9 cellular contexts compared by ENCODE assay signal in the genomic region with DNA sequence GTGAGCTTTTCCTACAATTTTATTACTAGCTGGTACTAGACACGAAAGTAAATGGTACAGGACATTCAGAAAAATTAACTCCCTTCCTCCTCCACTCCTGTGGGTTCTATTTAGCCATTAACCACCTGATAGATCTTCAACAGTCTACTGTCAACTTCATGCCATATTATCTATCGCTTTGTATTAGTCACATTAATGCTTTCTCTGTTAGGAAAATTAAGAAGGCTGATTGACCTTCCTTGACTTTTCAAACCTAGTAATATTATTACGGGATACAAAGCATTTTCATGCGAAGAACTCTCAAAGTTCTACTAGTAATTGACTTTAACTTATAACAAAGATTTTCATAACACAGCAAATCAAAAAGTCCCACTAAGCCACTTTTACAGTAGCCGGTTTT. TPM values are rescaled to one million over a fixed set of nuclear protein-coding genes. Genes with fewer than 3 reads are reported as not detected.
DNase-seq lines count a peak whose midpoint lies in the region; ATAC-seq and TF ChIP-seq lines count a peak whose summit lies in the region.
"Had no signal": no experiment of that assay in that cellular context is flagged by ENCODE, and none has a peak within 500 bp of the region (broad histone marks: within the 10 kb centered on the region; RNA-seq: fewer than 3 reads in every experiment).

No MANE protein-coding gene starts in this region.

- H3K4me3 Mint-ChIP-seq in dendritic cell treated with granulocyte-macrophage colony-stimulating factor and Interleukin-4, amounts not matched to agents 40 ng/mL and 50 ng/mL, for 4 days = peak overlapping the region; percentile 95
- H3K4me3 Mint-ChIP-seq in natural killer cell = peak overlapping the region; percentile 95

- no peaks in the 10 kb centered on the region for H3K9me3 ChIP-seq in BE2C
- no peaks in the 10 kb centered on the region; the same call in 1 of the 2 replicates for H3K9me3 ChIP-seq in Karpas-422 (ENCODE audit: low read length)

- H3K9me2 ChIP-seq in Karpas-422 (replicated peaks; ENCODE audit: insufficient read depth, low read length) = no peaks in the 10 kb centered on the region

- ATAC-seq in natural killer cell (no peak), HG03097 (IDR thresholded peaks at IDR 0.05; ENCODE audit: low FRiP score, unreplicated experiment) (no peak)

- H3K4me2 ChIP-seq in Karpas-422 (ENCODE audit: low read depth, low read length, poor library complexity, severe bottlenecking) = peak overlapping the region; percentile 99

- H3K4me3 ChIP-seq in BE2C (ENCODE audit: low read depth, low read length) (peak overlapping the region; percentile 80), Karpas-422 (ENCODE audit: low read length) (peak overlapping the region; percentile 88)

- H3K27me3 ChIP-seq in BE2C = no peaks in the 10 kb centered on the region
- H3K27me3 ChIP-seq in Karpas-422 (ENCODE audit: low read length) = no peaks in the 10 kb centered on the region

- H3K36me3 ChIP-seq in BE2C (peaks cover 8% of the 10 kb centered on the region), Karpas-422 (ENCODE audit: insufficient read depth, low read length) (peaks cover 32% of the 10 kb centered on the region)

- peak overlapping the region; percentile 64 for H3K27ac ChIP-seq in Karpas-422 (ENCODE audit: low read length)

- no peak for DNase-seq in BE2C
- no peak for DNase-seq in Karpas-422
- DNase-seq in natural killer cell = no peak
- DNase-seq in NCI-H510A treated with DMSO at 0.1 percent for 48 hours (lab: John Stamatoyannopoulos, UW) = no peak
- no peak for DNase-seq in posterior vena cava (ENCODE audit: low spot score)
- no peak for DNase-seq in SKM-1 (lab: John Stamatoyannopoulos, UW; ENCODE audit: unreplicated experiment)
- DNase-seq: NCI-H1105 had no signal

- no peak for TF ChIP-seq CTCF in BE2C (IDR thresholded peaks at IDR 0.05; ENCODE audit: low read depth, low read length)
- no peak for TF ChIP-seq CTCF in natural killer cell (IDR thresholded peaks at IDR 0.05)

- intact Hi-C loops in dendritic cell treated with granulocyte-macrophage colony-stimulating factor and Interleukin-4, amounts not matched to agents 40 ng/mL and 50 ng/mL, for 4 days (cut with micrococcal nuclease) = loop anchor here (5.0 to 10.0 kb wide), 3 partner anchors 76 to 257 kb away; a partner anchor contains a TSS
- intact Hi-C loops in natural killer cell (cut with micrococcal nuclease) = loop anchor here (10.0 kb wide), 2 partner anchors 243 to 267 kb away; no protein-coding TSS in a partner anchor
- intact Hi-C loops in posterior vena cava (cut with DNase I) = loop anchor here in 1 of 2 donors (5.0 kb wide), 1 partner anchor 76 kb away; a partner anchor contains a TSS

- peak overlapping the region; percentile 92 for H3K27ac Mint-ChIP-seq in dendritic cell treated with granulocyte-macrophage colony-stimulating factor and Interleukin-4, amounts not matched to agents 40 ng/mL and 50 ng/mL, for 4 days
- H3K27ac Mint-ChIP-seq in natural killer cell = peak overlapping the region; percentile 24 to 94

- H3K9ac ChIP-seq in Karpas-422 (ENCODE audit: low read length) = peak overlapping the region; percentile 95

- peaks cover 35% of the 10 kb centered on the region for H3K4me1 Mint-ChIP-seq in dendritic cell treated with granulocyte-macrophage colony-stimulating factor and Interleukin-4, amounts not matched to agents 40 ng/mL and 50 ng/mL, for 4 days (ENCODE audit: low read depth)
- H3K4me1 Mint-ChIP-seq in natural killer cell = peaks cover 39 to 41% of the 10 kb centered on the region in 2 donors

- H4K20me1 ChIP-seq in Karpas-422 (ENCODE audit: insufficient read depth, low read depth, low read length) = peaks cover 26% of the 10 kb centered on the region

- no peaks in the 10 kb centered on the region for H3K9me3 Mint-ChIP-seq in dendritic cell treated with granulocyte-macrophage colony-stimulating factor and Interleukin-4, amounts not matched to agents 40 ng/mL and 50 ng/mL, for 4 days
- H3K9me3 Mint-ChIP-seq in natural killer cell = no peaks in the 10 kb centered on the region

- no peaks in the 10 kb centered on the region for H3K4me1 ChIP-seq in BE2C
- H3K4me1 ChIP-seq in Karpas-422 (ENCODE audit: low read length) = peaks cover 53% of the 10 kb centered on the region

- H3K79me2 ChIP-seq in Karpas-422 (ENCODE audit: low read length) = peaks cover 75% of the 10 kb centered on the region

- H2AFZ ChIP-seq in Karpas-422 (ENCODE audit: low read length) = no peak overlapping the region

- H3K27me3 Mint-ChIP-seq in dendritic cell treated with granulocyte-macrophage colony-stimulating factor and Interleukin-4, amounts not matched to agents 40 ng/mL and 50 ng/mL, for 4 days = no peaks in the 10 kb centered on the region
- no peaks in the 10 kb centered on the region for H3K27me3 Mint-ChIP-seq in natural killer cell (ENCODE audit: low read depth in 2 of 2)

- peaks cover 22% of the 10 kb centered on the region for H3K36me3 Mint-ChIP-seq in dendritic cell treated with granulocyte-macrophage colony-stimulating factor and Interleukin-4, amounts not matched to agents 40 ng/mL and 50 ng/mL, for 4 days (ENCODE audit: low read depth)
- no peaks in the 10 kb centered on the region for H3K36me3 Mint-ChIP-seq in natural killer cell

RNA-seq across cellular contexts. Expression of a gene that starts 1.2 kb away (rescaled TPM):
- 22.8 TPM for polyA plus RNA-seq in BE2C (2012; ENCODE audit: insufficient read depth, insufficient read length, low read depth)
- total RNA-seq in Karpas-422 (2014; rRNA removed; shearing (Covaris generic); ENCODE audit: low replicate concordance) = 39.6 and 73.7 TPM in 2 replicates
- total RNA-seq in natural killer cell (10 to 100 TPM; 11.1 to 15.9 (median 13.2) TPM), posterior vena cava (10 to 100 TPM in 1 of 2 donors, 1 to 10 TPM in 1; 9.9 to 11.2 TPM)
